In the genomic region with DNA sequence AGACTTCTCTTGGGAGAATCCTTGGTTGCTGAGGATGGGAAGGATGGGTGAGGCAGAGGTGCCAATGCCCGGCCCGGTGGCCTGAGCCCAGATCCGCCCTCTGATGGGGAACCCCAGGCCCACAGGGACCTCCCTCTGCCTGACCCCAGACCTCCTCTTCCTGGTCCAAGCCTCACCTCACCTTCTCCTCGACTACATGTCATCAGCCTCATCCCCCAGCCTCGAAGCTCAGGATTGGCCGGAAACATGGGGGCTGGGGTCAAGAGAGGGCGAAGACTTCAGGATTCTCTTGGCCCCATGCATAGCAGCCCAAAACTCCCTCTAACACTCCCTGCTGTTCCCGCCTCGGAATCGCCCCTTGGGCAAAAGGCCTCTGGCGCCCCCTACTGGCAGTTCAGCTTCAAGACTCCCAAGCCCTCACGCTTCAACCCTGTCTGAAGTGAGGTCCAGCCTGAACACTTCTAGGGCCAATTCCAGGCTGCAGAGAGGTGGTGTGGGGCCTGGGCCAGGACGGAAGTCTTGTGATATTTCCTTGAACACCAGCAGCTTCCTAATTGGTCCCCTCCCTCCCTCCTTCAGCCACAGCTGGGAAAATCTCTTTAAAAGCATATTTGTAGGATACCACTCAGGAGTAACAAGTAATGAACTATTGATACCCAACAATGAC, we compare ENCODE assay signal across 8 cellular contexts. TPM values are rescaled to one million over a fixed set of nuclear protein-coding genes. Genes with fewer than 3 reads are reported as not detected.
DNase-seq lines count a peak whose midpoint lies in the region; ATAC-seq and TF ChIP-seq lines count a peak whose summit lies in the region.

No MANE protein-coding gene starts in this region.

- H3K9me3 Mint-ChIP-seq in brain = peaks cover 0 to 3% (median 0%) of the 10 kb centered on the region in 5 experiments

- H3K36me3 Mint-ChIP-seq in brain = no peaks in the 10 kb centered on the region

- ATAC-seq in HG02852 (IDR thresholded peaks at IDR 0.05; ENCODE audit: unreplicated experiment) = no peak

- H4K20me1 ChIP-seq in BLaER1 = peaks cover 12% of the 10 kb centered on the region

- no peak overlapping the region for H3K9ac ChIP-seq in BLaER1

- H3K4me3 Mint-ChIP-seq in brain = no peak overlapping the region

- peaks cover 19% of the 10 kb centered on the region for H3K4me1 Mint-ChIP-seq in brain

- TF ChIP-seq CTCF in VCaP (conservative IDR thresholded peaks at IDR 0.05) (peak; percentile 99), brain (conservative IDR thresholded peaks at IDR 0.05) (peak; percentile 97 to 99)

- DNase-seq in H7 = peak; percentile 93
- peak; percentile 82 for DNase-seq in NCI-H2171 treated with DMSO at 0.1 percent for 48 hours (lab: John Stamatoyannopoulos, UW)
- DNase-seq in iPS-NIHi11 (ENCODE audit: low spot score) = peak; percentile 88
- peak; percentile 85 to 92 (median 89) for DNase-seq in stimulated activated CD4-positive, alpha-beta T cell treated with anti-CD3 and anti-CD28 coated beads, Interleukin-12 subunit alpha, Interleukin-12 subunit beta, amount 100 ng/mL, for 48 hours (ENCODE audit: low read depth in 2 of 3, low spot score in 1 of 3)

- H3K27me3 ChIP-seq in BLaER1 (no peaks in the 10 kb centered on the region), H7 (ENCODE audit: control insufficient read depth, insufficient read depth, low read length) (no peaks in the 10 kb centered on the region; the same call in 1 of the 2 replicates)

- no peak overlapping the region for H3K4me3 ChIP-seq in BLaER1
- no peak overlapping the region for H3K4me3 ChIP-seq in H7 (ENCODE audit: insufficient read depth, low read depth, low read length)

- peak overlapping the region; percentile 87 for H3K4me2 ChIP-seq in BLaER1

- peaks cover 77% of the 10 kb centered on the region for H3K4me1 ChIP-seq in BLaER1

- H3K9me3 ChIP-seq in BLaER1 = no peaks in the 10 kb centered on the region

- peak overlapping the region in 1 of 5 experiments; percentile 61 for H3K27ac Mint-ChIP-seq in brain

- H3K27ac ChIP-seq in BLaER1 = no peak overlapping the region
- H3K27ac ChIP-seq in VCaP = peak overlapping the region; percentile 22; the same call in 1 of the 2 replicates

- H3K27me3 Mint-ChIP-seq in brain = peaks cover 23% of the 10 kb centered on the region

- H3K36me3 ChIP-seq in BLaER1 (no peaks in the 10 kb centered on the region), H7 (replicated peaks; ENCODE audit: control insufficient read depth, insufficient read depth, low read length) (no peaks in the 10 kb centered on the region)

RNA-seq across cellular contexts. Expression of a gene that starts 47.2 kb away (rescaled TPM):
- total RNA-seq in H7 (2014; rRNA removed; shearing (Covaris generic)) = 4.5 and 5.4 TPM in 2 replicates
- polyA plus RNA-seq in brain (ENCODE audit: insufficient read depth, low read depth, low replicate concordance) = 2.3 TPM
